Comparison of ENCODE assay signal across 1 cellular context in the genomic region with DNA sequence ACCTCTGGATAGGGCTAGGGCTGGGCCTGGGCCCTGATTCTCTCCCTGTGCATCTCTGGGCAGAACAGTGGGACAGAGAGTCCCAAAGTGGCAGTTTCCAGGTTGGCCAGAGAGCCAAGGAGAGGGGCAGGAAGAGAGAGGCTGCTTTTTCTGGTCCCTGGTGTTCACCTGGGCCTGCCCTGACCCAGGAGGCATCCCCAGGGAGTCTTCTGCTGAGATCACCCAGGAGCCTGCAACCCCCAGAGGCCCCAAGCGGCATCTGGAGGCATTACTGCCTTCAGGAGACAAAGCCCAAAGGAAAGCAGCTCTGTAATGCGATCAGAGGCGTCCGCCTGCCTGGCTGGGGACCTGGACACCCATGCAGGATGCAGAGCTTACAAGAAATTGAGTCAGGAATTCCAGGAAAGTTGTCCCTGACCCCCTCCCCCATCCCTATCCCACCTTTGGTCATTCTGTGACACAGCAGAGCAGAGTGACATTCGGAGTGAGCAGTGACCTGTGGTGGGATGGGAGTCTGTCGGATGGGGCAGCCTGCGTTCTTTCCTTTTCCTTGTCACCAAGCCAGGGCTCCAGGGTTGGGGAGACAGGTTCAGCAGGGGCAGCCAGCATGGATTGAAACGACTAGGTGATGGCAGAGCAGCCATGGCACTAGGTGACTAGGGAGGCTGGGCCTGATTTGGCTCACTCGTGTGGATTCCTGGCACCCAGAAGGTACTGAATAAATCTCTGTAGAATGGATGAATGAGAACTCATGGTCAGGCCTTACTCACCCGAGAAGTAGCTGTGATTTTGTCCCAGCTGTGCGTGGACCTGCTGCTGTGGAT.
TF ChIP-seq lines count a peak whose summit lies in the region.

No MANE protein-coding gene starts in this region.

TF ChIP-seq in K562, 482 proteins besides CTCF, POLR2A, EP300 and RAD21 (continued from another document):
- TF ChIP-seq, protein P1, sequence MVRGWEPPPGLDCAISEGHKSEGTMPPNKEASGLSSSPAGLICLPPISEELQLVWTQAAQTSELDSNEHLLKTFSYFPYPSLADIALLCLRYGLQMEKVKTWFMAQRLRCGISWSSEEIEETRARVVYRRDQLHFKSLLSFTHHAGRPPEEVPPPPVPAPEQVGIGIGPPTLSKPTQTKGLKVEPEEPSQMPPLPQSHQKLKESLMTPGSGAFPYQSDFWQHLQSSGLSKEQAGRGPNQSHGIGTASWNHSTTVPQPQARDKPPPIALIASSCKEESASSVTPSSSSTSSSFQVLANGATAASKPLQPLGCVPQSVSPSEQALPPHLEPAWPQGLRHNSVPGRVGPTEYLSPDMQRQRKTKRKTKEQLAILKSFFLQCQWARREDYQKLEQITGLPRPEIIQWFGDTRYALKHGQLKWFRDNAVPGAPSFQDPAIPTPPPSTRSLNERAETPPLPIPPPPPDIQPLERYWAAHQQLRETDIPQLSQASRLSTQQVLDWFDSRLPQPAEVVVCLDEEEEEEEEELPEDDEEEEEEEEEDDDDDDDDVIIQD (CRISPR knock-in tag; IDR thresholded peaks at IDR 0.05), result no peak
- TF ChIP-seq HNRNPLL (IDR thresholded peaks at IDR 0.05; ENCODE audit: low read depth, low read length, poor library complexity, severe bottlenecking) (no peak), YBX1 (IDR thresholded peaks at IDR 0.05) (no peak), FOXJ3 (CRISPR knock-in tag; IDR thresholded peaks at IDR 0.05) (no peak), ZNF584 (CRISPR knock-in tag; IDR thresholded peaks at IDR 0.05; ENCODE audit: low read depth) (no peak), SMARCB1 (IDR thresholded peaks at IDR 0.05; ENCODE audit: insufficient read length, low read depth) (no peak), NR4A1 (CRISPR knock-in tag; IDR thresholded peaks at IDR 0.05) (no peak), NR4A1 (tag; IDR thresholded peaks at IDR 0.05) (no peak), KDM5B (IDR thresholded peaks at IDR 0.05; ENCODE audit: insufficient replicate concordance, low read depth, low read length) (no peak), CEBPB (tag; IDR thresholded peaks at IDR 0.05) (no peak), MAFG (tag; conservative IDR thresholded peaks at IDR 0.05) (no peak), NFATC3 (IDR thresholded peaks at IDR 0.05) (no peak), CEBPG (CRISPR knock-in tag; IDR thresholded peaks at IDR 0.05) (peak; percentile 29; the same call in 1 of the 2 replicates), CEBPG (tag; conservative IDR thresholded peaks at IDR 0.05 in 1 of 2, IDR thresholded peaks at IDR 0.05 in 1 of 2) (no peak), TBP (optimal IDR thresholded peaks at IDR 0.05; ENCODE audit: low read depth, low read length) (no peak), TEAD1 (CRISPR knock-in tag; IDR thresholded peaks at IDR 0.05) (0 out of 4 replicates have a peak, but pooled peaks of 1 of the 2 experiments have one; percentile 45), ELF2 (CRISPR knock-in tag; IDR thresholded peaks at IDR 0.05) (0 out of 2 replicates have a peak, but pooled peaks have one; percentile 31), HMG20B (CRISPR knock-in tag; IDR thresholded peaks at IDR 0.05) (no peak)
- TF ChIP-seq, protein P2, sequence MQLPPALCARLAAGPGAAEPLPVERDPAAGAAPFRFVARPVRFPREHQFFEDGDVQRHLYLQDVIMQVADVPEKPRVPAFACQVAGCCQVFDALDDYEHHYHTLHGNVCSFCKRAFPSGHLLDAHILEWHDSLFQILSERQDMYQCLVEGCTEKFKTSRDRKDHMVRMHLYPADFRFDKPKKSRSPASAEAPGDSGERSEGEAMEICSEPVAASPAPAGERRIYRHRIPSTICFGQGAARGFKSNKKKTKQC (CRISPR knock-in tag; IDR thresholded peaks at IDR 0.05), result peak; percentile 27; the same call in 1 of the 2 replicates
- TF ChIP-seq, protein P3, sequence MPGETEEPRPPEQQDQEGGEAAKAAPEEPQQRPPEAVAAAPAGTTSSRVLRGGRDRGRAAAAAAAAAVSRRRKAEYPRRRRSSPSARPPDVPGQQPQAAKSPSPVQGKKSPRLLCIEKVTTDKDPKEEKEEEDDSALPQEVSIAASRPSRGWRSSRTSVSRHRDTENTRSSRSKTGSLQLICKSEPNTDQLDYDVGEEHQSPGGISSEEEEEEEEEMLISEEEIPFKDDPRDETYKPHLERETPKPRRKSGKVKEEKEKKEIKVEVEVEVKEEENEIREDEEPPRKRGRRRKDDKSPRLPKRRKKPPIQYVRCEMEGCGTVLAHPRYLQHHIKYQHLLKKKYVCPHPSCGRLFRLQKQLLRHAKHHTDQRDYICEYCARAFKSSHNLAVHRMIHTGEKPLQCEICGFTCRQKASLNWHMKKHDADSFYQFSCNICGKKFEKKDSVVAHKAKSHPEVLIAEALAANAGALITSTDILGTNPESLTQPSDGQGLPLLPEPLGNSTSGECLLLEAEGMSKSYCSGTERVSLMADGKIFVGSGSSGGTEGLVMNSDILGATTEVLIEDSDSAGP (CRISPR knock-in tag; IDR thresholded peaks at IDR 0.05), result 0 out of 2 replicates have a peak, but pooled peaks have one; percentile 41
